ENCODE assay signal across 8 cellular contexts in the genomic region with DNA sequence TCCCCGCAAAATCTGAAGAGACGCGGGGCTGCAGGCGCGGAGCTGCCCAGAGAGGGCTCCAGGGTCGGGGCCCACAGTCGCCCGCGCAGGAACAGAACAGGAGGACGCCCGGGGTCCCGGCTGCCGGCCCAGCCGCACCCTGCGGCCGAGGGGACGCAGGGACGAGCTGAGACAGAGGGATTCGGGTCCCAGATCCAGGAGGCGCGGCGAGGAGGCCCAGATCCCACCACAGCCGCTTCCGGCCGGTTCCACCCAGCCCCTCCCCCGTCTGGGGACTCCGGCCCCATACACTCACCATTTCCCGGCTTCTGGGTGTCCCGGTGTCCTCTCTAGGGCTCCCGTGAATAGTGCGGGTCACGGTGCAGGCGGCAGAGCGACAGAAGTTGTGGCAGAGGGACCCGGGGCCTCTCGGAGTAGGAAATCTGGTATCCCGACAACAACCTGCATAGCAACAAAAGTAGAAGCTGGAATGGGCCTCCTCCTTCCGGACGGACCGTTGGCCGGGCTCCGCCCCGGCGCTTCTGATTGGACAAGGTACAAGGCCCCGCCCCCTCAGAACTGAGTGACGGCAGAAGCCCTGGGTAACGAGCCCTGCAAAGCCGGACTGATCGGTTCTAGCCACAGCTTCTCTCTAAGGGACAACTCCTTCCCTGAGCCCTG. TPM values are rescaled to one million over a fixed set of nuclear protein-coding genes. Genes with fewer than 3 reads are reported as not detected.
A peak's percentile ranks its signal among the peaks of the same experiment; 100 is the strongest.
DNase-seq lines count a peak whose midpoint lies in the region; ATAC-seq and TF ChIP-seq lines count a peak whose summit lies in the region.

TSS of gene ZNF20 (minus strand) at position 466 of the 660 bp plus-strand sequence. CDS start at position 298, 168 bp downstream.

- H3K9me3 Mint-ChIP-seq in Caco-2 (ENCODE audit: unreplicated experiment), result peaks cover 2% of the 10 kb centered on the region

- peak; percentile 49 for TF ChIP-seq POLR2A in erythroblast (IDR thresholded peaks at IDR 0.05; ENCODE audit: low read length)

- ATAC-seq in GM21390 (IDR thresholded peaks at IDR 0.05; ENCODE audit: unreplicated experiment), result peak; percentile 88

- intact Hi-C loops in Caco-2 (cut with micrococcal nuclease; ENCODE audit: unreplicated experiment), result loop anchor here (1.0 to 5.0 kb wide), 5 partner anchors 81 to 443 kb away; partner anchors contain the start of gene ZNF440

- no peaks in the 10 kb centered on the region for H3K27me3 ChIP-seq in Caco-2 (replicated peaks; ENCODE audit: control insufficient read depth, insufficient read depth, low read length)
- H3K27me3 ChIP-seq in OCI-LY3 (ENCODE audit: low read depth, low read length), result no peaks in the 10 kb centered on the region
- no peaks in the 10 kb centered on the region for H3K27me3 ChIP-seq in mucosa of rectum (ENCODE audit: control insufficient read depth in 2 of 2, insufficient read depth in 2 of 2, low read length in 2 of 2)

- no peak within 1 kb of the TSS for H3K27ac ChIP-seq in OCI-LY3 (ENCODE audit: low read length)
- H3K27ac ChIP-seq in mucosa of rectum (ENCODE audit: low read depth in 2 of 2, low read length in 2 of 2), result peak within 1 kb of the TSS; percentile 80 to 81

- peak; percentile 95 to 96 for DNase-seq in Caco-2
- DNase-seq in HuH-7 (ENCODE audit: low spot score), result peak; percentile 88
- peak; percentile 89 for DNase-seq in activated T-cell treated with anti-CD3 and anti-CD28 coated beads for 48 hours (ENCODE audit: low read depth)
- DNase-seq in erythroblast (lab: John Stamatoyannopoulos, UW), result peak; percentile 93
- peak; percentile 89 for DNase-seq in stimulated activated CD8-positive, alpha-beta memory T cell treated with anti-CD3 and anti-CD28 coated beads, Interleukin-4, amount 100 ng/mL, for 24 hours (ENCODE audit: low read depth)

- peaks cover 46% of the 10 kb centered on the region for H3K36me3 Mint-ChIP-seq in Caco-2 (ENCODE audit: insufficient read depth, unreplicated experiment)

- H3K4me1 Mint-ChIP-seq in Caco-2 (ENCODE audit: low read depth, unreplicated experiment), result peaks cover 16% of the 10 kb centered on the region

- peak within 1 kb of the TSS; percentile 90 for H3K27ac Mint-ChIP-seq in Caco-2 (ENCODE audit: unreplicated experiment)

- H3K4me3 ChIP-seq in Caco-2 (ENCODE audit: low read depth, low read length) (peak within 1 kb of the TSS; percentile 89), OCI-LY3 (ENCODE audit: low read length) (peak within 1 kb of the TSS; percentile 78), mucosa of rectum (ENCODE audit: low read length in 2 of 2) (peak within 1 kb of the TSS; percentile 73 to 93)

- BruUV-seq in Caco-2 (replicated peaks; lab: Mats Ljungman, UMichigan), result no TSS peak

- H2AFZ ChIP-seq in OCI-LY3 (ENCODE audit: low read depth, low read length), result peak within 1 kb of the TSS; percentile 65

- H3K9me3 ChIP-seq in Caco-2 (peaks cover 7% of the 10 kb centered on the region; the same call in 1 of the 2 replicates), OCI-LY3 (ENCODE audit: insufficient read depth, low read length) (no peaks in the 10 kb centered on the region), mucosa of rectum (ENCODE audit: control insufficient read depth in 2 of 2, low read length in 2 of 2) (peaks cover 0 to under 1% of the 10 kb centered on the region in 2 donors)

- no peaks in the 10 kb centered on the region; the same call in 1 of the 2 replicates for H3K79me2 ChIP-seq in OCI-LY3 (ENCODE audit: low read length)

- H3K27me3 Mint-ChIP-seq in Caco-2 (ENCODE audit: insufficient read depth, unreplicated experiment), result no peaks in the 10 kb centered on the region

- peak within 1 kb of the TSS; percentile 88 for H3K4me3 Mint-ChIP-seq in Caco-2 (ENCODE audit: unreplicated experiment)

- peaks cover 6% of the 10 kb centered on the region; the same call in 1 of the 2 replicates for H4K20me1 ChIP-seq in OCI-LY3 (ENCODE audit: insufficient read depth, low read length)

- peak within 1 kb of the TSS; percentile 65 for H3K9ac ChIP-seq in OCI-LY3 (ENCODE audit: low read length)
- peak within 1 kb of the TSS; percentile 79 to 87 for H3K9ac ChIP-seq in mucosa of rectum (ENCODE audit: low read depth in 1 of 2, low read length in 2 of 2)

- no peak for TF ChIP-seq CTCF in Caco-2 (IDR thresholded peaks at IDR 0.05; ENCODE audit: insufficient read depth in 1 of 2, low read depth in 1 of 2, low read length in 1 of 2, severe bottlenecking in 1 of 2, unreplicated experiment in 1 of 2)
- no peak for TF ChIP-seq CTCF in OCI-LY3 (IDR thresholded peaks at IDR 0.05; ENCODE audit: low read depth, low read length)

- peaks cover 3% of the 10 kb centered on the region for H3K36me3 ChIP-seq in Caco-2 (ENCODE audit: control insufficient read depth, insufficient read depth, low read length)
- peaks cover 16% of the 10 kb centered on the region for H3K36me3 ChIP-seq in OCI-LY3 (replicated peaks; ENCODE audit: low read depth, low read length)
- H3K36me3 ChIP-seq in mucosa of rectum (ENCODE audit: control insufficient read depth in 2 of 2, insufficient read depth in 2 of 2, low read length in 2 of 2), result peaks cover 10 to 11% of the 10 kb centered on the region in 2 donors

- peak within 1 kb of the TSS; percentile 93 for H3K4me2 ChIP-seq in OCI-LY3 (ENCODE audit: low read length)

- POLR2A ChIA-PET in Caco-2 (lab: Charles Lee), result interaction anchor here (0.8 to 1.0 kb wide), 4 partner anchors 23 to 471 kb away, joined by 3 to 5 read pairs (median 4); partner anchors contain the start of genes ZNF136, ZNF442, ZNF490 and ZNF563

- 0 out of 2 replicates have a peak, but pooled peaks cover 5% of the 10 kb centered on the region for H3K4me1 ChIP-seq in Caco-2
- peaks cover 8% of the 10 kb centered on the region for H3K4me1 ChIP-seq in OCI-LY3 (ENCODE audit: low read length)
- H3K4me1 ChIP-seq in mucosa of rectum (ENCODE audit: control insufficient read depth in 2 of 2, insufficient read depth in 2 of 2, low read length in 2 of 2), result peaks cover 8 to 16% of the 10 kb centered on the region in 2 donors

- CTCF ChIA-PET in Caco-2 (lab: Charles Lee), result interaction anchor here (0.8 to 2.5 kb wide), 12 partner anchors 8 to 581 kb away, joined by 3 to 37 read pairs (median 4); partner anchors contain the start of genes ELOF1, ZNF442, ZNF490 and ZNF491

RNA-seq across cellular contexts. Expression of gene ZNF20, which starts in this region (rescaled TPM):
- 5.8 TPM in 2 replicates for total RNA-seq in Caco-2 (2022)
